In genomic region chr9:75147638-75148037, GRCh38 we compare ENCODE assay signal across 9 cellular contexts. TPM values are rescaled to one million over a fixed set of nuclear protein-coding genes. Genes with fewer than 3 reads are reported as not detected.
DNase-seq lines count a peak whose midpoint lies in the region; ATAC-seq and TF ChIP-seq lines count a peak whose summit lies in the region.
"Had no signal": no experiment of that assay in that cellular context is flagged by ENCODE, and none has a peak within 500 bp of the region (broad histone marks: within the 10 kb centered on the region; RNA-seq: fewer than 3 reads in every experiment).

No MANE protein-coding gene starts in this region.

- H3K9me3 ChIP-seq in neutrophil, result no peaks in the 10 kb centered on the region

- peak overlapping the region; percentile 57 for H3K4me3 Mint-ChIP-seq in activated CD4-positive, alpha-beta memory T cell treated with anti-CD3 and anti-CD28 coated beads, Interleukin-2, amount 10 ng/mL, durations not matched to agents 7 days and 5 days

- ATAC-seq in GM18858 (IDR thresholded peaks at IDR 0.05; ENCODE audit: unreplicated experiment) (peak; percentile 51), HG03108 (IDR thresholded peaks at IDR 0.05; ENCODE audit: unreplicated experiment) (peak; percentile 56), GM18868 (IDR thresholded peaks at IDR 0.05; ENCODE audit: unreplicated experiment) (no peak), HG03025 (IDR thresholded peaks at IDR 0.05; ENCODE audit: low FRiP score, unreplicated experiment) (no peak)
- ATAC-seq: psoas muscle had no signal

- peaks cover 73% of the 10 kb centered on the region for H3K36me3 Mint-ChIP-seq in activated CD4-positive, alpha-beta memory T cell treated with anti-CD3 and anti-CD28 coated beads, Interleukin-2, amount 10 ng/mL, durations not matched to agents 7 days and 5 days (ENCODE audit: low read depth)

- no peaks in the 10 kb centered on the region for H3K27me3 Mint-ChIP-seq in activated CD4-positive, alpha-beta memory T cell treated with anti-CD3 and anti-CD28 coated beads, Interleukin-2, amount 10 ng/mL, durations not matched to agents 7 days and 5 days

- POLR2A ChIA-PET in activated CD4-positive, alpha-beta memory T cell treated with anti-CD3 and anti-CD28 coated beads, Interleukin-2, amount 10 ng/mL, durations not matched to agents 7 days and 5 days (lab: Charles Lee), result interaction anchor here (1.5 to 9.4 kb wide), 7 partner anchors 8 to 195 kb away, joined by 3 to 281 read pairs (median 14); partner anchors contain the start of genes C9orf40, CARNMT1, NMRK1 and OSTF1

- peaks cover 24% of the 10 kb centered on the region for H3K9me3 Mint-ChIP-seq in activated CD4-positive, alpha-beta memory T cell treated with anti-CD3 and anti-CD28 coated beads, Interleukin-2, amount 10 ng/mL, durations not matched to agents 7 days and 5 days

- peak overlapping the region; percentile 91 for H3K27ac Mint-ChIP-seq in activated CD4-positive, alpha-beta memory T cell treated with anti-CD3 and anti-CD28 coated beads, Interleukin-2, amount 10 ng/mL, durations not matched to agents 7 days and 5 days

- no peak for TF ChIP-seq CTCF in neutrophil (IDR thresholded peaks at IDR 0.05)

- H3K4me1 Mint-ChIP-seq in activated CD4-positive, alpha-beta memory T cell treated with anti-CD3 and anti-CD28 coated beads, Interleukin-2, amount 10 ng/mL, durations not matched to agents 7 days and 5 days, result peaks cover 86% of the 10 kb centered on the region

- peak overlapping the region; percentile 82 for H3K27ac ChIP-seq in neutrophil
- H3K27ac ChIP-seq: psoas muscle had no signal

- peak overlapping the region in 1 of 2 experiments; percentile 10 for H3K4me3 ChIP-seq in neutrophil (ENCODE audit: low read depth in 1 of 2, low read length in 1 of 2)
- H3K4me3 ChIP-seq: psoas muscle had no signal

- H3K36me3 ChIP-seq in neutrophil, result peaks cover 45% of the 10 kb centered on the region

- H3K4me1 ChIP-seq in neutrophil (ENCODE audit: control insufficient read depth in 1 of 2, insufficient read depth in 1 of 2, low read depth in 1 of 2, low read length in 1 of 2), result peaks cover 98 to 100% of the 10 kb centered on the region in 2 experiments
- H3K4me1 ChIP-seq: psoas muscle had no signal

- no peak for DNase-seq in activated CD4-positive, alpha-beta memory T cell treated with anti-CD3 and anti-CD28 coated beads, Interleukin-2, amount 10 ng/mL, durations not matched to agents 7 days and 5 days
- no peak for DNase-seq in NCI-H2081 treated with DMSO at 0.1 percent for 48 hours (lab: John Stamatoyannopoulos, UW)
- no peak for DNase-seq in ecto neural progenitor cell (ENCODE audit: low spot score)
- DNase-seq: psoas muscle had no signal

- H3K27me3 ChIP-seq in neutrophil, result no peaks in the 10 kb centered on the region

- CTCF ChIA-PET in activated CD4-positive, alpha-beta memory T cell treated with anti-CD3 and anti-CD28 coated beads, Interleukin-2, amount 10 ng/mL, durations not matched to agents 7 days and 5 days (lab: Charles Lee), result interaction anchor here (1.9 to 2.1 kb wide), 2 partner anchors 9 to 60 kb away, joined by 9 to 15 read pairs; partner anchors contain the start of genes NMRK1 and OSTF1

RNA-seq across cellular contexts. Expression of gene OSTF1, which starts 59.3 kb away (rescaled TPM):
- 100 to 1,000 TPM; 253 to 255 TPM for total RNA-seq in activated CD4-positive, alpha-beta memory T cell treated with anti-CD3 and anti-CD28 coated beads, Interleukin-2, amount 10 ng/mL, durations not matched to agents 7 days and 5 days

RNA-seq across cellular contexts. Expression of gene NMRK1, which starts 59.7 kb away (rescaled TPM):
- total RNA-seq in activated CD4-positive, alpha-beta memory T cell treated with anti-CD3 and anti-CD28 coated beads, Interleukin-2, amount 10 ng/mL, durations not matched to agents 7 days and 5 days, result 10 to 100 TPM; 74.2 to 76.7 TPM

Comparison
In these comparisons a context has a peak if more than half of its experiments do, and no peak if none do; other contexts are left out.
1. ATAC-seq: peak in GM18858 (single experiment) and HG03108 (single experiment); none in GM18868 (single experiment) and HG03025 (single experiment).